29 cellular contexts compared by ENCODE assay signal in the genomic region with DNA sequence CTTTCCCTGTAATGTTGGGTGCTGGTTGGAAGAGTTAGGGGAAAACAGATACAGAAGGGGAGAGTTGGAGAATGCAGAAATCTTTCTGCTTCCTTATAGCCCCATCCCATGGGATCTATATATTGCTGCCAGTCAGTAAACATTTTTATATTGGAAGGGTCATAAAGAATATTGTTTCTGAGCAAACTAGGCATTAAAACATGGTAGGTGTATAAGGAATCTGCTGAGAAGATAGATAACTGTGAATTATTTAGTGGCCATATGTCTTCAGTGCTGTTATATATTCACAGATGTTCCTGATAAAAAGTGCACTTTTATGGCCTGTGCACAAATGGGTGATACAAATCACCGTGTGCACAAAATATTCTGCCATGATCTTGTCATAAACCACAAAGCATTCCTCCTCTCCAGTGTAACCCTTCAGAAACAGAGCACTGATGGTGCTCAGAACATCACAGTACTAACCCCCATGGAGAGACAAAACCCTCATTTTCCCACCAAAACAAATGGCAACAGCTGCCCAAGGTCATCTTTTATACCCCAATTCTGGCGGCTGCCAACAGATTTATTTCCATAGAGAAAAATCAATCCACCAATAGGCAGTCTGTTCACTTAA.
"Had no signal": no experiment of that assay in that cellular context is flagged by ENCODE, and none has a peak within 500 bp of the region (broad histone marks: within the 10 kb centered on the region; RNA-seq: fewer than 3 reads in every experiment).

No MANE protein-coding gene starts in this region.

- H3K4me1 Mint-ChIP-seq: activated naive CD4-positive, alpha-beta T cell treated with anti-CD3 and anti-CD28 coated beads, Interleukin-2, amount 50 U/mL, for 24 hours had no signal

- H3K27ac Mint-ChIP-seq: activated CD4-positive, alpha-beta T cell treated with anti-CD3 and anti-CD28 coated beads for 36 hours; activated CD4-positive, alpha-beta T cell treated with anti-CD3 and anti-CD28 coated beads, Interleukin-2, amount 10 ng/mL, durations not matched to agents 7 days and 5 days; activated CD8-positive, alpha-beta T cell treated with anti-CD3 and anti-CD28 coated beads, Interleukin-2, amount 10 ng/mL, durations not matched to agents 7 days and 5 days; activated naive CD4-positive, alpha-beta T cell treated with anti-CD3 and anti-CD28 coated beads, Interleukin-2, amount 50 U/mL, for 24 hours; activated naive CD8-positive, alpha-beta T cell treated with anti-CD3 and anti-CD28 coated beads, Interleukin-2, amount 10 ng/mL, durations not matched to agents 7 days and 5 days; activated T-cell treated with anti-CD3 and anti-CD28 coated beads, Interleukin-2, amount 50 U/mL, for 24 hours; activated T-helper 2 cell treated with anti-CD3 and anti-CD28 coated beads, Interferon-gamma antibody, Interleukin-2, Interleukin-4, amounts not matched to agents 10 μg/mL and 5 μg/mL and 100 μg/mL, durations not matched to agents 14 hours and 24 hours and 36 hours; T-helper 2 cell treated with Interferon-gamma antibody and Interleukin-4, amounts not matched to agents 5 μg/mL and 100 μg/mL, for 36 hours; WTC11 had no signal

- H3K4me3 Mint-ChIP-seq: activated CD4-positive, alpha-beta T cell treated with anti-CD3 and anti-CD28 coated beads for 36 hours; activated CD4-positive, alpha-beta T cell treated with anti-CD3 and anti-CD28 coated beads, Interleukin-2, amount 10 ng/mL, durations not matched to agents 7 days and 5 days; activated CD8-positive, alpha-beta T cell treated with anti-CD3 and anti-CD28 coated beads, Interleukin-2, amount 10 ng/mL, durations not matched to agents 7 days and 5 days; activated naive CD4-positive, alpha-beta T cell treated with anti-CD3 and anti-CD28 coated beads, Interleukin-2, amount 50 U/mL, for 24 hours; activated naive CD8-positive, alpha-beta T cell treated with anti-CD3 and anti-CD28 coated beads, Interleukin-2, amount 10 ng/mL, durations not matched to agents 7 days and 5 days; activated T-cell treated with anti-CD3 and anti-CD28 coated beads, Interleukin-2, amount 50 U/mL, for 24 hours; T-helper 2 cell treated with Interferon-gamma antibody and Interleukin-4, amounts not matched to agents 5 μg/mL and 100 μg/mL, for 36 hours; WTC11 had no signal

- DNase-seq: activated CD4-positive, alpha-beta T cell treated with anti-CD3 and anti-CD28 coated beads for 36 hours; activated CD4-positive, alpha-beta T cell treated with anti-CD3 and anti-CD28 coated beads, Interleukin-2, amount 10 ng/mL, durations not matched to agents 7 days and 5 days; activated CD4-positive, alpha-beta T cell treated with anti-CD3 and anti-CD28 coated beads, Interleukin-2, amount 50 U/mL, for 48 hours; activated CD8-positive, alpha-beta T cell treated with anti-CD3 and anti-CD28 coated beads, Interleukin-2, amount 10 ng/mL, durations not matched to agents 7 days and 5 days; activated gamma-delta T cell; activated naive CD4-positive, alpha-beta T cell treated with Interleukin-2 at 50 U/mL for 16 hours; activated naive CD8-positive, alpha-beta T cell treated with anti-CD3 and anti-CD28 coated beads, Interleukin-2, amount 10 ng/mL, durations not matched to agents 7 days and 5 days; activated T-cell treated with anti-CD3 and anti-CD28 coated beads, Interleukin-2, amount 50 U/mL, for 24 hours; amygdala; NCI-H1048; NCI-H1105 treated with DMSO at 0.1 percent for 48 hours; NCI-H1436 treated with DMSO at 0.1 percent for 48 hours; NCI-H1694 treated with DMSO at 0.1 percent for 48 hours; NCI-H2029; NCI-H510A; NCI-H526; NCI-H748 treated with DMSO at 0.1 percent for 48 hours; NK-92 treated with Interleukin-12 subunit alpha and Interleukin-12 subunit beta, amount 100 ng/mL, for 24 hours; PC-9; Right ventricle myocardium superior had no signal

- H3K4me3 ChIP-seq: ascending aorta, cardiac muscle cell, PC-9, SK-N-MC had no signal

- ATAC-seq: activated CD4-positive, alpha-beta T cell treated with anti-CD3 and anti-CD28 coated beads for 36 hours; activated CD4-positive, CD25-positive, alpha-beta regulatory T cell treated with anti-CD3 and anti-CD28 coated beads, Interleukin-2, amount 50 U/mL, for 24 hours; activated CD8-positive, alpha-beta T cell treated with anti-CD3 and anti-CD28 coated beads, Interleukin-2, amount 10 ng/mL, durations not matched to agents 7 days and 5 days; WTC11 had no signal

- H3K36me3 Mint-ChIP-seq: activated naive CD8-positive, alpha-beta T cell treated with anti-CD3 and anti-CD28 coated beads, Interleukin-2, amount 10 ng/mL, durations not matched to agents 7 days and 5 days; WTC11 had no signal

- FAIRE-seq: TTC549 had no signal

- H3K27me3 Mint-ChIP-seq: activated CD4-positive, alpha-beta T cell treated with anti-CD3 and anti-CD28 coated beads for 36 hours; activated CD4-positive, alpha-beta T cell treated with anti-CD3 and anti-CD28 coated beads, Interleukin-2, amount 10 ng/mL, durations not matched to agents 7 days and 5 days; activated naive CD4-positive, alpha-beta T cell treated with anti-CD3 and anti-CD28 coated beads, Interleukin-2, amount 50 U/mL, for 24 hours; activated naive CD8-positive, alpha-beta T cell treated with anti-CD3 and anti-CD28 coated beads, Interleukin-2, amount 10 ng/mL, durations not matched to agents 7 days and 5 days; activated T-cell treated with anti-CD3 and anti-CD28 coated beads, Interleukin-2, amount 50 U/mL, for 24 hours had no signal

- H3K9me3 Mint-ChIP-seq: activated CD4-positive, alpha-beta T cell treated with anti-CD3 and anti-CD28 coated beads, Interleukin-2, amount 10 ng/mL, durations not matched to agents 7 days and 5 days; activated naive CD4-positive, alpha-beta T cell treated with anti-CD3 and anti-CD28 coated beads, Interleukin-2, amount 50 U/mL, for 24 hours; activated naive CD8-positive, alpha-beta T cell treated with anti-CD3 and anti-CD28 coated beads, Interleukin-2, amount 10 ng/mL, durations not matched to agents 7 days and 5 days; activated T-cell treated with anti-CD3 and anti-CD28 coated beads, Interleukin-2, amount 50 U/mL, for 24 hours; activated T-helper 2 cell treated with anti-CD3 and anti-CD28 coated beads, Interferon-gamma antibody, Interleukin-2, Interleukin-4, amounts not matched to agents 10 μg/mL and 5 μg/mL and 100 μg/mL, durations not matched to agents 14 hours and 24 hours and 36 hours; T-helper 2 cell treated with Interferon-gamma antibody and Interleukin-4, amounts not matched to agents 5 μg/mL and 100 μg/mL, for 36 hours; WTC11 had no signal
